19 cellular contexts compared by ENCODE assay signal in genomic region chr13:99955107-99955746, GRCh38. TPM values are rescaled to one million over a fixed set of nuclear protein-coding genes. Genes with fewer than 3 reads are reported as not detected.
DNase-seq lines count a peak whose midpoint lies in the region; ATAC-seq and TF ChIP-seq lines count a peak whose summit lies in the region.
"Had no signal": no experiment of that assay in that cellular context is flagged by ENCODE, and none has a peak within 500 bp of the region (broad histone marks: within the 10 kb centered on the region; RNA-seq: fewer than 3 reads in every experiment).

No MANE protein-coding gene starts in this region.

- H3K27me3 Mint-ChIP-seq in activated naive CD4-positive, alpha-beta T cell treated with anti-CD3 and anti-CD28 coated beads, Interleukin-2, amount 10 ng/mL, durations not matched to agents 7 days and 5 days: peaks cover 93% of the 10 kb centered on the region
- H3K27me3 Mint-ChIP-seq in type B pancreatic cell: peaks cover 93% of the 10 kb centered on the region

- no peaks in the 10 kb centered on the region for H3K79me2 ChIP-seq in mesendoderm (ENCODE audit: control insufficient read depth, insufficient read depth, low read length)

- CTCF ChIA-PET in activated naive CD4-positive, alpha-beta T cell treated with anti-CD3 and anti-CD28 coated beads, Interleukin-2, amount 10 ng/mL, durations not matched to agents 7 days and 5 days (lab: Charles Lee): no interaction called here

- no peak for ATAC-seq in foreskin keratinocyte

- peaks cover 24% of the 10 kb centered on the region for H3K4me1 Mint-ChIP-seq in activated naive CD4-positive, alpha-beta T cell treated with anti-CD3 and anti-CD28 coated beads, Interleukin-2, amount 10 ng/mL, durations not matched to agents 7 days and 5 days
- peaks cover 39% of the 10 kb centered on the region for H3K4me1 Mint-ChIP-seq in type B pancreatic cell (ENCODE audit: unreplicated experiment)

- no peak for DNase-seq in activated naive CD4-positive, alpha-beta T cell treated with anti-CD3 and anti-CD28 coated beads, Interleukin-2, amount 10 ng/mL, durations not matched to agents 7 days and 5 days
- DNase-seq in activated naive CD4-positive, alpha-beta T cell treated with Interleukin-2 at 50 U/mL for 16 hours: no peak
- DNase-seq in mesendoderm (no peak), type B pancreatic cell (ENCODE audit: extremely low spot score, unreplicated experiment) (no peak), foreskin keratinocyte (no peak), middle frontal gyrus (ENCODE audit: extremely low spot score, low spot score) (no peak)
- no peak for DNase-seq in stimulated activated naive CD4-positive, alpha-beta T cell (lab: John Stamatoyannopoulos, UW)
- DNase-seq: 8988T; activated CD4-positive, alpha-beta T cell treated with anti-CD3 and anti-CD28 coated beads for 1 hour; activated naive CD4-positive, alpha-beta T cell treated with anti-CD3 and anti-CD28 coated beads for 36 hours; activated T-cell treated with anti-CD3 and anti-CD28 coated beads for 4 hours; occipital lobe had no signal

- no peak overlapping the region for H2BK5ac ChIP-seq in mesendoderm (ENCODE audit: low read length)

- H3K27ac ChIP-seq in ectodermal cell (ENCODE audit: insufficient read depth, low read depth, low read length, poor library complexity, severe bottlenecking) (no peak overlapping the region), mesendoderm (ENCODE audit: low read depth, low read length) (no peak overlapping the region), foreskin keratinocyte (no peak overlapping the region)
- H3K27ac ChIP-seq: BLaER1 treated with 17β-estradiol and CSF1 and Interleukin-3, amounts not matched to agents 10 nM and 100 nM; brain microvascular endothelial cell had no signal

- H3K79me1 ChIP-seq in mesendoderm (ENCODE audit: low read length): no peaks in the 10 kb centered on the region

- no peak overlapping the region for H3K4ac ChIP-seq in mesendoderm (ENCODE audit: low read depth, low read length)

- H3K9me3 Mint-ChIP-seq in activated naive CD4-positive, alpha-beta T cell treated with anti-CD3 and anti-CD28 coated beads, Interleukin-2, amount 10 ng/mL, durations not matched to agents 7 days and 5 days: no peaks in the 10 kb centered on the region
- no peaks in the 10 kb centered on the region for H3K9me3 Mint-ChIP-seq in type B pancreatic cell
- H3K9me3 Mint-ChIP-seq: activated naive CD4-positive, alpha-beta T cell treated with anti-CD3 and anti-CD28 coated beads for 36 hours had no signal

- peak overlapping the region; percentile 94 for H3K4me2 ChIP-seq in mesendoderm (ENCODE audit: low read length)

- H3K4me3 Mint-ChIP-seq in activated naive CD4-positive, alpha-beta T cell treated with anti-CD3 and anti-CD28 coated beads, Interleukin-2, amount 10 ng/mL, durations not matched to agents 7 days and 5 days: no peak overlapping the region
- H3K4me3 Mint-ChIP-seq in type B pancreatic cell: peak overlapping the region; percentile 87

- H3K36me3 Mint-ChIP-seq in activated naive CD4-positive, alpha-beta T cell treated with anti-CD3 and anti-CD28 coated beads, Interleukin-2, amount 10 ng/mL, durations not matched to agents 7 days and 5 days: peaks cover 3% of the 10 kb centered on the region
- H3K36me3 Mint-ChIP-seq in type B pancreatic cell: no peaks in the 10 kb centered on the region

- WGBS in ectodermal cell, 2 experiments: 61 to 64% methylated on average over 21 of the region's 21 CpGs
- WGBS in mesendoderm (ENCODE audit: extremely low coverage, insufficient coverage, low lambda C conversion rate): no CpG with 5 or more reads among the region's 21 CpGs

- H4K8ac ChIP-seq in mesendoderm (ENCODE audit: low read depth, low read length): no peak overlapping the region

- peaks cover 37% of the 10 kb centered on the region for H3K4me1 ChIP-seq in ectodermal cell (ENCODE audit: control insufficient read depth, insufficient read depth, low read length)
- H3K4me1 ChIP-seq in mesendoderm (ENCODE audit: control insufficient read depth, low read depth, low read length): peaks cover 4% of the 10 kb centered on the region
- H3K4me1 ChIP-seq in foreskin keratinocyte: peaks cover 2% of the 10 kb centered on the region

- TF ChIP-seq CTCF in type B pancreatic cell (conservative IDR thresholded peaks at IDR 0.05): no peak
- no peak for TF ChIP-seq CTCF in foreskin keratinocyte (conservative IDR thresholded peaks at IDR 0.05)

- no peaks in the 10 kb centered on the region for H3K9me3 ChIP-seq in ectodermal cell (ENCODE audit: control insufficient read depth, low read length)

- H3K27ac Mint-ChIP-seq in activated naive CD4-positive, alpha-beta T cell treated with anti-CD3 and anti-CD28 coated beads, Interleukin-2, amount 10 ng/mL, durations not matched to agents 7 days and 5 days: peak overlapping the region; percentile 9
- peak overlapping the region; percentile 48 for H3K27ac Mint-ChIP-seq in type B pancreatic cell
- H3K27ac Mint-ChIP-seq: activated naive CD4-positive, alpha-beta T cell treated with anti-CD3 and anti-CD28 coated beads for 36 hours had no signal

- H3K9ac ChIP-seq in mesendoderm (ENCODE audit: low read length): peak overlapping the region; percentile 81
- H3K9ac ChIP-seq: BLaER1 treated with 17β-estradiol and CSF1 and Interleukin-3, amounts not matched to agents 10 nM and 100 nM had no signal

- no peak overlapping the region for H4K5ac ChIP-seq in mesendoderm (ENCODE audit: low read length)

- H2AK5ac ChIP-seq in mesendoderm (ENCODE audit: low read length): no peak overlapping the region

- H3K36me3 ChIP-seq in ectodermal cell (ENCODE audit: control insufficient read depth, insufficient read depth, low read length) (no peaks in the 10 kb centered on the region), mesendoderm (ENCODE audit: control insufficient read depth, insufficient read depth, low read length) (no peaks in the 10 kb centered on the region)
- H3K36me3 ChIP-seq: BLaER1 treated with 17β-estradiol and CSF1 and Interleukin-3, amounts not matched to agents 10 nM and 100 nM; brain microvascular endothelial cell had no signal

- H3K56ac ChIP-seq in mesendoderm (ENCODE audit: low read length): peak overlapping the region; percentile 98

- no peak overlapping the region for H2BK120ac ChIP-seq in mesendoderm (ENCODE audit: low read depth, low read length)

- H3K4me3 ChIP-seq in ectodermal cell (ENCODE audit: insufficient read depth, low read depth, low read length) (peak overlapping the region; percentile 53), mesendoderm (ENCODE audit: low read length) (no peak overlapping the region)
- H3K4me3 ChIP-seq: BLaER1 treated with 17β-estradiol and CSF1 and Interleukin-3, amounts not matched to agents 10 nM and 100 nM had no signal

- peak overlapping the region; percentile 16 for H3K23ac ChIP-seq in mesendoderm (ENCODE audit: low read length)

- H3K27me3 ChIP-seq in ectodermal cell (ENCODE audit: control insufficient read depth, insufficient read depth, low read length, poor library complexity, severe bottlenecking): peaks cover 40% of the 10 kb centered on the region
- no peaks in the 10 kb centered on the region for H3K27me3 ChIP-seq in mesendoderm (ENCODE audit: insufficient read depth, low read length, poor library complexity)
- peaks cover 100% of the 10 kb centered on the region for H3K27me3 ChIP-seq in foreskin keratinocyte

- H2BK15ac ChIP-seq in mesendoderm (replicated peaks; ENCODE audit: low read depth): no peak overlapping the region

- peak overlapping the region; percentile 3 for H3K18ac ChIP-seq in mesendoderm (ENCODE audit: low read length)

RNA-seq across cellular contexts. Expression of gene ZIC5, which starts 16.3 kb away (rescaled TPM):
- polyA plus RNA-seq in ectodermal cell (2013, experiment 1 of 4): 65.6 TPM
- polyA plus RNA-seq in ectodermal cell (2013, experiment 2 of 4): 64.1 TPM
- polyA plus RNA-seq in ectodermal cell (2013, experiment 3 of 4): 56.2 TPM
- 56.2 TPM for polyA plus RNA-seq in ectodermal cell (2013, experiment 4 of 4)
- 10.9 TPM for polyA plus RNA-seq in mesendoderm (2013, experiment 1 of 2)
- 11.0 TPM for polyA plus RNA-seq in mesendoderm (2013, experiment 2 of 2)
- total RNA-seq in type B pancreatic cell (ENCODE audit: low replicate concordance) (0.05 and 15.1 TPM in 2 replicates), foreskin keratinocyte (not detected in 2 replicates)
- not detected in 2 replicates for polyA plus RNA-seq in foreskin keratinocyte
- total RNA-seq: activated naive CD4-positive, alpha-beta T cell treated with anti-CD3 and anti-CD28 coated beads for 36 hours; HT-29; skeletal muscle tissue; T-helper 2 cell treated with Interferon-gamma antibody and Interleukin-4, amounts not matched to agents 100 ng/mL and 5 ng/mL, for 36 hours; ureter had no signal

RNA-seq across cellular contexts. Expression of gene ZIC2, which starts 26.4 kb away (rescaled TPM):
- polyA plus RNA-seq in ectodermal cell (2013, experiment 1 of 4): 345 TPM
- polyA plus RNA-seq in ectodermal cell (2013, experiment 2 of 4): 289 TPM
- 282 TPM for polyA plus RNA-seq in ectodermal cell (2013, experiment 3 of 4)
- polyA plus RNA-seq in ectodermal cell (2013, experiment 4 of 4): 292 TPM
- polyA plus RNA-seq in mesendoderm (2013, experiment 1 of 2): 230 TPM
- polyA plus RNA-seq in mesendoderm (2013, experiment 2 of 2): 222 TPM
- 0.59 and 129 TPM in 2 replicates for total RNA-seq in type B pancreatic cell (ENCODE audit: low replicate concordance)
- not detected in 2 replicates for total RNA-seq in foreskin keratinocyte
- polyA plus RNA-seq in foreskin keratinocyte: not detected in 2 replicates
- total RNA-seq: activated naive CD4-positive, alpha-beta T cell treated with anti-CD3 and anti-CD28 coated beads for 36 hours; skeletal muscle tissue; T-helper 2 cell treated with Interferon-gamma antibody and Interleukin-4, amounts not matched to agents 100 ng/mL and 5 ng/mL, for 36 hours; ureter had no signal
